In the genomic region with DNA sequence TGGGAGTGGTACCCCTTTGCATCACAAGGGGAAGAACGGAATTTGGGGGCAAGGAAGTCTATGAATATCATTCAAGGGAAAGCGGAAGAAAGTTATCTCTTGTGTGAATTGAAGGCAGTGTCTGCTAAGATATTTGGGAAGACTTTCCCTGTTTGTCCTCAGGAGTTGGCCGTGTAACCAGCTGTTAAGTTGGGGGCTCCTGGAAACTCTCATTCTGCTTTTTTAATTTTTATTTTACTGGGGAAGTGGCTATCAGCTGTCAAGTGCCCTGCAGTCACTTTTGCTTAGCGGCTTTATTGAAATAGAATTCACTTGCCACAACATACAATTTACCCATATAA, we compare ENCODE assay signal across 1 cellular context.
TF ChIP-seq lines count a peak whose summit lies in the region.

No MANE protein-coding gene starts in this region.

TF ChIP-seq in IMR-90, 13 proteins besides CTCF, POLR2A, EP300 and RAD21 (continued from another document):
- TF ChIP-seq CHD1 (IDR thresholded peaks at IDR 0.05; ENCODE audit: low read depth, low read length), result no peak
- no peak for TF ChIP-seq RFX5 (IDR thresholded peaks at IDR 0.05; ENCODE audit: low read depth, low read length)
- no peak for TF ChIP-seq MXI1 (IDR thresholded peaks at IDR 0.05; ENCODE audit: borderline replicate concordance, low read depth, low read length)
- TF ChIP-seq FOS (IDR thresholded peaks at IDR 0.05; ENCODE audit: low read depth, low read length), result no peak
- no peak for TF ChIP-seq NFE2L2 (IDR thresholded peaks at IDR 0.05; ENCODE audit: low read depth, low read length)
- TF ChIP-seq SMC3 (IDR thresholded peaks at IDR 0.05; ENCODE audit: low read depth, low read length), result no peak
- TF ChIP-seq RCOR1 (IDR thresholded peaks at IDR 0.05; ENCODE audit: insufficient replicate concordance, low read length), result no peak
TF ChIP-seq in IMR-90: peak in this region for 0.
